In the genomic region with DNA sequence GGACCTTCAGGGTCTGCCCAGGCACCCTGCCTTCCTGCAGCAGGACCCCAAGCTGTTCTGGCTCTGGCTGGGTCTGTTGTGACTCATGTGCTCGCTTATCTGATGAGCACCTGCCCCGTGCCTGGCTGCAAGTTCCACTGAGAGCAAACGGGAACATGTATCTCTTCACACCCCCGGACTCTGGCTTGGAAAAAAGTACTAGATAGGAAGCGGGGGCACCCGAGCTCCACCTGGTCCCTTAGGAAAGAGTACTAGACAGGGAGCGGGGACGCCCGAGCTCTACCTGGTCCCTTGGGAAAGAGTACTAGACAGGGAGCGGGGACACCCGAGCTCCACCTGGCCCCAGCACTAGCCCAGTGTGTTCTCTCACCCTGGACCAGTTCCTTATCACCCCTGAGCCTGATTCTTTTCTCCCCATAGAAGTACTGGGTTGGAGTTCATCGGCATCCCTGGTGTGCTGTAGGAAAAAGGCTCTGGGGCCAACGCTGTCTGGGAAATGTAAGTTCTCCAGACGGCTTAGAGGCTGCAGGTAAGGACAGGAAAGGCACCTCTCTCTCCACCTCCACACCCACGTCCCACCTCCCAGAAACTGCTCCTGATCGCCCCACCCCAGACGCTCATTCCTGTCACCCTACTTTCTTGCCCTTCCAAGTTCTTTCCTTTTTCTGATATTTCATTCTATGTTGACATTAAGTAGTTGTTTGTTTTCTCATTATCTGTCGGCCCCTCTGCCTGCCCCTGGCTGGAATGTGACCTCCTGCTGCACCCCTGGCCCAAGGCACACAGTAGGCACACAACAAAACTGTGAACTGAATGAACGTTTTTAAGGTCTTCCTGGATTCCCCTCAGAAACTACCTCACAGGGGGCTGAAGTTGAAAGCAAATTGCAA, we compare ENCODE assay signal across 22 cellular contexts. TPM values are rescaled to one million over a fixed set of nuclear protein-coding genes. Genes with fewer than 3 reads are reported as not detected.
DNase-seq lines count a peak whose midpoint lies in the region; ATAC-seq and TF ChIP-seq lines count a peak whose summit lies in the region.
"Had no signal": no experiment of that assay in that cellular context is flagged by ENCODE, and none has a peak within 500 bp of the region (broad histone marks: within the 10 kb centered on the region; RNA-seq: fewer than 3 reads in every experiment).

No MANE protein-coding gene starts in this region.

- no peak overlapping the region for H3K4me3 ChIP-seq in CD4-positive, CD25-positive, alpha-beta regulatory T cell (ENCODE audit: low read depth, low read length)
- H3K4me3 ChIP-seq in HEK293 (ENCODE audit: low read depth, low read length), result no peak overlapping the region
- H3K4me3 ChIP-seq in fibroblast of villous mesenchyme (ENCODE audit: low read depth, low read length), result no peak overlapping the region
- H3K4me3 ChIP-seq: prostate gland, upper lobe of right lung had no signal

- no peaks in the 10 kb centered on the region for H3K9me3 Mint-ChIP-seq in CD4-positive, CD25-positive, alpha-beta regulatory T cell
- H3K9me3 Mint-ChIP-seq in progenitor cell of endocrine pancreas (ENCODE audit: low read depth), result peaks cover 2% of the 10 kb centered on the region
- H3K9me3 Mint-ChIP-seq: activated T-cell treated with anti-CD3 and anti-CD28 coated beads, Interleukin-2, amount 50 U/mL, for 24 hours; memory B cell had no signal

- H3K4me1 ChIP-seq in CD4-positive, CD25-positive, alpha-beta regulatory T cell (ENCODE audit: control insufficient read depth, insufficient read depth, low read length, poor library complexity, severe bottlenecking), result peaks cover 12% of the 10 kb centered on the region
- H3K4me1 ChIP-seq in HEK293 (ENCODE audit: control insufficient read depth, insufficient read depth, low read length), result peaks cover 5% of the 10 kb centered on the region; the same call in 1 of the 2 replicates
- H3K4me1 ChIP-seq: prostate gland, upper lobe of right lung had no signal

- no peak for ATAC-seq in CD4-positive, CD25-positive, alpha-beta regulatory T cell (ENCODE audit: low read depth in 2 of 2)
- ATAC-seq: activated CD4-positive, CD25-positive, alpha-beta regulatory T cell treated with anti-CD3 and anti-CD28 coated beads, Interleukin-2, amount 50 U/mL, for 24 hours; activated CD8-positive, alpha-beta T cell treated with anti-CD3 and anti-CD28 coated beads, Interleukin-2, amount 10 ng/mL, durations not matched to agents 7 days and 5 days had no signal

- CTCF ChIA-PET in HEK293 (lab: Yijun Ruan, JAX), result interaction anchor here (0.6 to 0.7 kb wide), 2 partner anchors 9 to 63 kb away, joined by 3 to 4 read pairs; no protein-coding TSS in a partner anchor

- H3K4me3 Mint-ChIP-seq in CD4-positive, CD25-positive, alpha-beta regulatory T cell, result peak overlapping the region in 1 of 4 donors; percentile 0
- H3K4me3 Mint-ChIP-seq in progenitor cell of endocrine pancreas (ENCODE audit: low read depth), result no peak overlapping the region
- H3K4me3 Mint-ChIP-seq: activated CD8-positive, alpha-beta T cell treated with anti-CD3 and anti-CD28 coated beads, Interleukin-2, amount 10 ng/mL, durations not matched to agents 7 days and 5 days; activated T-cell treated with anti-CD3 and anti-CD28 coated beads, Interleukin-2, amount 50 U/mL, for 24 hours; CD14-positive monocyte; dendritic cell treated with granulocyte-macrophage colony-stimulating factor and Interleukin-4, amounts not matched to agents 40 ng/mL and 50 ng/mL, for 4 days; memory B cell; nephron had no signal

- no peak overlapping the region for H3K27ac ChIP-seq in CD4-positive, CD25-positive, alpha-beta regulatory T cell (ENCODE audit: insufficient read depth, low read length, poor library complexity, severe bottlenecking)
- H3K27ac ChIP-seq in HEK293 (ENCODE audit: extremely low read depth, low read depth, low read length), result no peak overlapping the region
- H3K27ac ChIP-seq: KMS-11, prostate gland, upper lobe of right lung had no signal

- H3K9me3 ChIP-seq in CD4-positive, CD25-positive, alpha-beta regulatory T cell (ENCODE audit: control insufficient read depth in 2 of 2, low read length in 2 of 2), result peaks cover 0 to 1% of the 10 kb centered on the region in 2 experiments
- no peaks in the 10 kb centered on the region for H3K9me3 ChIP-seq in HEK293 (ENCODE audit: control insufficient read depth, insufficient read depth, low read depth, low read length)
- H3K9me3 ChIP-seq: prostate gland, upper lobe of right lung had no signal

- no peaks in the 10 kb centered on the region for H3K27me3 Mint-ChIP-seq in CD4-positive, CD25-positive, alpha-beta regulatory T cell
- H3K27me3 Mint-ChIP-seq in progenitor cell of endocrine pancreas, result no peaks in the 10 kb centered on the region
- H3K27me3 Mint-ChIP-seq: activated T-cell treated with anti-CD3 and anti-CD28 coated beads, Interleukin-2, amount 50 U/mL, for 24 hours; dendritic cell treated with granulocyte-macrophage colony-stimulating factor and Interleukin-4, amounts not matched to agents 40 ng/mL and 50 ng/mL, for 4 days; memory B cell had no signal

- peaks cover 13% of the 10 kb centered on the region for H3K36me3 Mint-ChIP-seq in CD4-positive, CD25-positive, alpha-beta regulatory T cell
- peaks cover 5% of the 10 kb centered on the region for H3K36me3 Mint-ChIP-seq in progenitor cell of endocrine pancreas (ENCODE audit: insufficient read depth)

- no peak for TF ChIP-seq CTCF in HEK293 (tag by site-specific recombination; IDR thresholded peaks at IDR 0.05)
- TF ChIP-seq CTCF in fibroblast of villous mesenchyme (IDR thresholded peaks at IDR 0.05; ENCODE audit: insufficient read depth, low read depth, low read length), result no peak
- TF ChIP-seq CTCF in progenitor cell of endocrine pancreas (IDR thresholded peaks at IDR 0.05; ENCODE audit: unreplicated experiment), result no peak

- peaks cover 13 to 41% (median 28%) of the 10 kb centered on the region in 4 donors for H3K4me1 Mint-ChIP-seq in CD4-positive, CD25-positive, alpha-beta regulatory T cell
- H3K4me1 Mint-ChIP-seq in progenitor cell of endocrine pancreas (ENCODE audit: low read depth), result peaks cover 27% of the 10 kb centered on the region

- peak overlapping the region in 2 of 3 donors; percentile 31 to 40 for H3K27ac Mint-ChIP-seq in CD4-positive, CD25-positive, alpha-beta regulatory T cell
- peak overlapping the region; percentile 65 for H3K27ac Mint-ChIP-seq in progenitor cell of endocrine pancreas
- H3K27ac Mint-ChIP-seq: activated CD8-positive, alpha-beta T cell treated with anti-CD3 and anti-CD28 coated beads, Interleukin-2, amount 10 ng/mL, durations not matched to agents 7 days and 5 days; activated T-cell treated with anti-CD3 and anti-CD28 coated beads, Interleukin-2, amount 50 U/mL, for 24 hours; memory B cell; nephron had no signal

- H3K27me3 ChIP-seq in CD4-positive, CD25-positive, alpha-beta regulatory T cell (ENCODE audit: control insufficient read depth, insufficient read depth, low read length), result no peaks in the 10 kb centered on the region
- H3K27me3 ChIP-seq: upper lobe of right lung had no signal

- POLR2A ChIA-PET in HEK293 (lab: Yijun Ruan, JAX), result no interaction called here

- no peaks in the 10 kb centered on the region for H3K36me3 ChIP-seq in CD4-positive, CD25-positive, alpha-beta regulatory T cell (ENCODE audit: control insufficient read depth, insufficient read depth, low read length)
- no peaks in the 10 kb centered on the region; a peak in 1 of 3 replicates for H3K36me3 ChIP-seq in HEK293 (ENCODE audit: control insufficient read depth in 2 of 2, insufficient read depth in 1 of 2, low read length in 2 of 2)
- H3K36me3 ChIP-seq: prostate gland, upper lobe of right lung had no signal

- no peak for DNase-seq in CD4-positive, CD25-positive, alpha-beta regulatory T cell
- peak; percentile 12 for DNase-seq in fibroblast of villous mesenchyme (ENCODE audit: low read depth)
- DNase-seq in progenitor cell of endocrine pancreas (ENCODE audit: low spot score, unreplicated experiment), result no peak
- no peak for DNase-seq in DMS114 treated with DMSO at 0.1 percent for 48 hours (lab: John Stamatoyannopoulos, UW; ENCODE audit: unreplicated experiment)
- DNase-seq in NCI-H82 (lab: John Stamatoyannopoulos, UW), result no peak
- no peak for DNase-seq in superior temporal gyrus (ENCODE audit: extremely low spot score)
- DNase-seq: activated CD8-positive, alpha-beta T cell treated with anti-CD3 and anti-CD28 coated beads, Interleukin-2, amount 10 ng/mL, durations not matched to agents 7 days and 5 days; activated naive CD4-positive, alpha-beta T cell; activated T-cell treated with anti-CD3 and anti-CD28 coated beads, Interleukin-2, amount 50 U/mL, for 24 hours; HCEC 1CT; MV-4-11; NCI-H2227 treated with DMSO at 0.1 percent for 48 hours; stimulated activated CD4-positive, alpha-beta T cell treated with anti-CD3 and anti-CD28 coated beads, Interleukin-12 subunit alpha, Interleukin-12 subunit beta, amount 100 ng/mL, for 4 hours; upper lobe of right lung had no signal

TF ChIP-seq in HEK293, 187 proteins besides CTCF, POLR2A, EP300 and RAD21:
- TF ChIP-seq ZIC2 (tag by site-specific recombination; IDR thresholded peaks at IDR 0.05) (0 out of 2 replicates have a peak, but pooled peaks have one; percentile 17), ZNF501 (tag by site-specific recombination; IDR thresholded peaks at IDR 0.05) (no peak), ZNF610 (tag by site-specific recombination; IDR thresholded peaks at IDR 0.05; ENCODE audit: borderline replicate concordance) (no peak), ZNF626 (tag by site-specific recombination; IDR thresholded peaks at IDR 0.05) (no peak), ZNF302 (tag by site-specific recombination; IDR thresholded peaks at IDR 0.05; ENCODE audit: low read depth) (no peak)

RNA-seq across cellular contexts. Expression of a gene that starts 40.2 kb away (rescaled TPM):
- 118 TPM for total RNA-seq in CD4-positive, CD25-positive, alpha-beta regulatory T cell
- 1 to 10 TPM; 6.5 to 9.0 (median 7.9) TPM for polyA plus RNA-seq in CD4-positive, CD25-positive, alpha-beta regulatory T cell
- total RNA-seq in fibroblast of villous mesenchyme (19.6 and 20.3 TPM in 2 replicates), progenitor cell of endocrine pancreas (38.4 and 46.2 TPM in 2 replicates)
